In the genomic region with DNA sequence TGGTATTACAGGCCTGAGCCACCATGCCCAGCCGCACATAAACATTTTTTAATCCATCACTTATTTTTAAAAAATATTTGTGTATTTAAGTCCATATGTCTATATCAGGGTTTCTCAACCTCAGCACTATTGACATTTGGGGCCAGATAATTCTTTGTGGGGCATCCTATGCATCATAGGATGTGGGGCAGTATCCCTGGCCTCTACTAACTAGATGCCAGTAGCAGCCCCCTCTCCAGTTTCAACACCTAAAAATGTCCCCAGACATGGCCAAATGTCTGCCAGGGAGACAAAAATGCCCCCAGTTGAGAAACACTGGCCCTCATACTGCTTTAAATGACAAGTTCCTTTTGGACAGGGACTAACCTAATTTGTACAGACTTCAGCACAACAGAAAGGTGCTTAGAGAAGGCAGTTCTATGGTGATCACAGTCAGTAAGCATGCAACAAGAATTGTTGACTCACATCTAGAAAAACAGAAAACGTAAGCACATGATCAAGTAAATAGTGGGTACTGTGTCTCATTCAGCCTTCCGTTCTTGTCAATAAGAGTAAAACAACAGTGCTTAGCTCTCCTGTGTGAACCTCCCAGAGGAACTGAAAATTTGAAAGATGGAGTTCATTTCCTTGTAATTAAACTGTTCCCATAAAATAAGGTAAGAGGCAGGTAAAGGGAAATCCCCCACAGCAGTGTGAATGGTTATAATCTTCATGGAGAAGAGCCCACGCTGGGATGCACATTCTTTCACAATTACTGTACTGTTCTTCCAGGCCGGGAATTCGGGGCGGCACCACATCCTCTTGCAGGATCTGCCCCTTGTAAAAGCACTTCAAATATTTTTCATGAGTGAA, we compare ENCODE assay signal across 9 cellular contexts. TPM values are rescaled to one million over a fixed set of nuclear protein-coding genes. Genes with fewer than 3 reads are reported as not detected.
DNase-seq lines count a peak whose midpoint lies in the region; ATAC-seq and TF ChIP-seq lines count a peak whose summit lies in the region.
"Had no signal": no experiment of that assay in that cellular context is flagged by ENCODE, and none has a peak within 500 bp of the region (broad histone marks: within the 10 kb centered on the region; RNA-seq: fewer than 3 reads in every experiment).

No MANE protein-coding gene starts in this region.

- no peaks in the 10 kb centered on the region for H3K9me3 ChIP-seq in left lung
- no peaks in the 10 kb centered on the region for H3K9me3 ChIP-seq in naive thymus-derived CD4-positive, alpha-beta T cell (ENCODE audit: control insufficient read depth in 2 of 3, low read length in 3 of 3)

- H3K4me3 ChIP-seq in left lung = no peak overlapping the region
- H3K4me3 ChIP-seq in naive thymus-derived CD4-positive, alpha-beta T cell (ENCODE audit: low read length) = no peak overlapping the region

- CTCF ChIA-PET in naive thymus-derived CD4-positive, alpha-beta T cell (lab: Charles Lee) = no interaction called here

- peaks cover 27 to 54% (median 39%) of the 10 kb centered on the region in 5 donors for H3K27me3 Mint-ChIP-seq in naive thymus-derived CD4-positive, alpha-beta T cell

- peaks cover 0 to 3% (median 0%) of the 10 kb centered on the region in 11 donors for H3K9me3 Mint-ChIP-seq in naive thymus-derived CD4-positive, alpha-beta T cell

- H3K27ac ChIP-seq in left lung = peak overlapping the region; percentile 34 to 64
- no peak overlapping the region for H3K27ac ChIP-seq in naive thymus-derived CD4-positive, alpha-beta T cell (ENCODE audit: low read depth, low read length)

- no peaks in the 10 kb centered on the region for H3K36me3 ChIP-seq in left lung
- no peaks in the 10 kb centered on the region for H3K36me3 ChIP-seq in naive thymus-derived CD4-positive, alpha-beta T cell (ENCODE audit: control insufficient read depth in 2 of 3, insufficient read depth in 3 of 3, low read length in 3 of 3)

- peaks cover 0 to 2% (median 0%) of the 10 kb centered on the region in 5 donors for H3K36me3 Mint-ChIP-seq in naive thymus-derived CD4-positive, alpha-beta T cell

- peaks cover 18 to 36% (median 32%) of the 10 kb centered on the region in 7 donors for H3K4me1 Mint-ChIP-seq in naive thymus-derived CD4-positive, alpha-beta T cell

- H3K4me1 ChIP-seq in left lung = peaks cover 6 to 56% of the 10 kb centered on the region in 2 donors
- peaks cover 7 to 13% of the 10 kb centered on the region in 2 donors for H3K4me1 ChIP-seq in naive thymus-derived CD4-positive, alpha-beta T cell (ENCODE audit: control insufficient read depth in 2 of 2, insufficient read depth in 2 of 2, low read length in 2 of 2)

- DNase-seq in DMS153 (lab: John Stamatoyannopoulos, UW) = peak; percentile 17
- DNase-seq in T1000 (lab: John Stamatoyannopoulos, UW) = peak; percentile 31
- DNase-seq in left lung = no peak
- DNase-seq in AML-193 (lab: John Stamatoyannopoulos, UW) = no peak
- DNase-seq in naive thymus-derived CD4-positive, alpha-beta T cell = no peak
- DNase-seq in DMS 273 treated with DMSO at 0.1 percent for 48 hours (lab: John Stamatoyannopoulos, UW) = no peak
- DNase-seq: MM.1S had no signal

- no peak overlapping the region for H3K27ac Mint-ChIP-seq in naive thymus-derived CD4-positive, alpha-beta T cell

- intact Hi-C loops in left lung (cut with DNase I) = no loop called here
- intact Hi-C loops in naive thymus-derived CD4-positive, alpha-beta T cell (cut with micrococcal nuclease) = no loop called here

- H3K27me3 ChIP-seq in left lung = no peaks in the 10 kb centered on the region
- peaks cover 0 to under 1% of the 10 kb centered on the region in 2 donors for H3K27me3 ChIP-seq in naive thymus-derived CD4-positive, alpha-beta T cell (ENCODE audit: control insufficient read depth in 2 of 2, insufficient read depth in 2 of 2, low read length in 2 of 2)

- ATAC-seq in HG02870 (IDR thresholded peaks at IDR 0.05; ENCODE audit: unreplicated experiment) = peak; percentile 54
- ATAC-seq in left lung = peak; percentile 75
- ATAC-seq in GM18873 (IDR thresholded peaks at IDR 0.05; ENCODE audit: low FRiP score, unreplicated experiment) = no peak
- no peak for ATAC-seq in naive thymus-derived CD4-positive, alpha-beta T cell

- H3K4me3 Mint-ChIP-seq in naive thymus-derived CD4-positive, alpha-beta T cell = peak overlapping the region in 2 of 10 donors; percentile 41 to 57

- TF ChIP-seq CTCF in left lung (IDR thresholded peaks at IDR 0.05) = no peak

- POLR2A ChIA-PET in naive thymus-derived CD4-positive, alpha-beta T cell (lab: Charles Lee) = no interaction called here

RNA-seq across cellular contexts. Expression of a gene that starts 17.3 kb away (rescaled TPM):
- total RNA-seq in left lung = 10 to 100 TPM; 11.7 to 15.4 TPM
- total RNA-seq in naive thymus-derived CD4-positive, alpha-beta T cell = under 1 TPM in 2 of 5 experiments, not detected in 3; 0.29 to 0.64 TPM
- polyA plus RNA-seq in naive thymus-derived CD4-positive, alpha-beta T cell = not detected

Comparison
In these comparisons a context has a peak if more than half of its experiments do, and no peak if none do; other contexts are left out.
1. DNase-seq: peak in DMS153 (single experiment) and T1000 (single experiment); none in left lung (0 of 2), AML-193 (0 of 2), naive thymus-derived CD4-positive, alpha-beta T cell (0 of 9) and DMS 273 treated with DMSO at 0.1 percent for 48 hours (single experiment).
2. ATAC-seq: peak in HG02870 (single experiment) and left lung (single experiment); none in GM18873 (single experiment) and naive thymus-derived CD4-positive, alpha-beta T cell (single experiment).
3. RNA of a gene that starts 17.3 kb away (total RNA-seq): 11.7 to 15.4 TPM in left lung; 0.29 to 0.64 TPM in naive thymus-derived CD4-positive, alpha-beta T cell; every median in the first group is over 4 times any median in the second.